In genomic region chr17:76532072-76532651, GRCh38 we compare ENCODE assay signal across 18 cellular contexts. TPM values are rescaled to one million over a fixed set of nuclear protein-coding genes. Genes with fewer than 3 reads are reported as not detected.
A peak's percentile ranks its signal among the peaks of the same experiment; 100 is the strongest.
DNase-seq lines count a peak whose midpoint lies in the region; ATAC-seq and TF ChIP-seq lines count a peak whose summit lies in the region.
"Had no signal": no experiment of that assay in that cellular context is flagged by ENCODE, and none has a peak within 500 bp of the region (broad histone marks: within the 10 kb centered on the region; RNA-seq: fewer than 3 reads in every experiment).

No MANE protein-coding gene starts in this region.

- no peaks in the 10 kb centered on the region for H3K9me3 ChIP-seq in heart right ventricle

- H3K36me3 ChIP-seq in heart right ventricle (no peaks in the 10 kb centered on the region), urinary bladder (ENCODE audit: insufficient read depth) (no peaks in the 10 kb centered on the region)

- no peak for DNase-seq in heart right ventricle
- DNase-seq in left ventricle myocardium superior = no peak
- no peak for DNase-seq in endothelial cell (ENCODE audit: low spot score)
- no peak for DNase-seq in naive thymus-derived CD8-positive, alpha-beta T cell
- DNase-seq in NOMO-1 (lab: John Stamatoyannopoulos, UW; ENCODE audit: unreplicated experiment in 2 of 2) = no peak
- no peak for DNase-seq in activated CD4-positive, alpha-beta T cell treated with anti-CD3 and anti-CD28 coated beads, Interleukin-2, amount 50 U/mL, for 4 hours
- DNase-seq: ACHN; activated naive CD8-positive, alpha-beta T cell treated with anti-CD3 and anti-CD28 coated beads for 36 hours; cortex of kidney; DMS153; H9; NCI-H2081 treated with DMSO at 0.1 percent for 48 hours; T-helper 9 cell had no signal

- peak overlapping the region; percentile 28 for H3K27ac Mint-ChIP-seq in endothelial cell (ENCODE audit: unreplicated experiment)
- H3K27ac Mint-ChIP-seq in naive thymus-derived CD8-positive, alpha-beta T cell = peak overlapping the region; percentile 59 to 95 (median 88)
- H3K27ac Mint-ChIP-seq: activated naive CD8-positive, alpha-beta T cell treated with anti-CD3 and anti-CD28 coated beads for 36 hours; H9 had no signal

- intact Hi-C loops in heart right ventricle (cut with DNase I) = no loop called here
- intact Hi-C loops in left ventricle myocardium superior (cut with micrococcal nuclease) = no loop called here

- peaks cover 11% of the 10 kb centered on the region for H3K4me1 Mint-ChIP-seq in endothelial cell (ENCODE audit: unreplicated experiment)
- H3K4me1 Mint-ChIP-seq in naive thymus-derived CD8-positive, alpha-beta T cell = peaks cover 18 to 67% (median 49%) of the 10 kb centered on the region in 4 donors

- no peak for TF ChIP-seq CTCF in heart right ventricle (IDR thresholded peaks at IDR 0.05)
- no peak for TF ChIP-seq CTCF in endothelial cell (IDR thresholded peaks at IDR 0.05; ENCODE audit: unreplicated experiment)

- peak overlapping the region; percentile 27 for H3K4me3 Mint-ChIP-seq in endothelial cell (ENCODE audit: unreplicated experiment)
- H3K4me3 Mint-ChIP-seq in naive thymus-derived CD8-positive, alpha-beta T cell = peak overlapping the region in 4 of 10 donors; percentile 0 to 69 (median 47)
- H3K4me3 Mint-ChIP-seq: activated naive CD8-positive, alpha-beta T cell treated with anti-CD3 and anti-CD28 coated beads for 36 hours; H9 had no signal

- H3K4me3 ChIP-seq in heart right ventricle (no peak overlapping the region), urinary bladder (ENCODE audit: low read depth, low read length) (no peak overlapping the region)

- POLR2A ChIA-PET in naive thymus-derived CD8-positive, alpha-beta T cell (lab: Charles Lee) = interaction anchor here (0.7 kb wide), 2 partner anchors 124 to 151 kb away, joined by 3 to 5 read pairs; no protein-coding TSS in a partner anchor

- H3K27me3 Mint-ChIP-seq in endothelial cell (ENCODE audit: unreplicated experiment) = peaks cover 11% of the 10 kb centered on the region
- peaks cover 0 to 4% (median 0%) of the 10 kb centered on the region in 5 donors for H3K27me3 Mint-ChIP-seq in naive thymus-derived CD8-positive, alpha-beta T cell

- H3K27me3 ChIP-seq in heart right ventricle = peaks cover 0 to 12% (median 0%) of the 10 kb centered on the region in 7 donors

- no peaks in the 10 kb centered on the region for H3K36me3 Mint-ChIP-seq in endothelial cell (ENCODE audit: low read depth, unreplicated experiment)
- H3K36me3 Mint-ChIP-seq in naive thymus-derived CD8-positive, alpha-beta T cell = peaks cover 0 to 2% (median 0%) of the 10 kb centered on the region in 3 donors
- H3K36me3 Mint-ChIP-seq: activated naive CD8-positive, alpha-beta T cell treated with anti-CD3 and anti-CD28 coated beads for 36 hours had no signal

- H3K4me1 ChIP-seq in heart right ventricle (peaks cover 39 to 86% (median 58%) of the 10 kb centered on the region in 9 donors), urinary bladder (ENCODE audit: insufficient read depth) (peaks cover 2% of the 10 kb centered on the region)

- ATAC-seq in heart right ventricle (no peak), left ventricle myocardium superior (no peak), HG03045 (IDR thresholded peaks at IDR 0.05; ENCODE audit: unreplicated experiment) (no peak)
- no peak for ATAC-seq in naive thymus-derived CD8-positive, alpha-beta T cell

- H3K9me3 Mint-ChIP-seq in endothelial cell (ENCODE audit: unreplicated experiment) = no peaks in the 10 kb centered on the region
- H3K9me3 Mint-ChIP-seq in naive thymus-derived CD8-positive, alpha-beta T cell = no peaks in the 10 kb centered on the region
- H3K9me3 Mint-ChIP-seq: activated naive CD8-positive, alpha-beta T cell treated with anti-CD3 and anti-CD28 coated beads for 36 hours; H9 had no signal

- WGBS in heart right ventricle, 2 donors = 74 to 79% methylated on average over 8 of the region's 8 CpGs
- WGBS in urinary bladder = 81% methylated on average over 8 of the region's 8 CpGs

- H3K27ac ChIP-seq in heart right ventricle (peak overlapping the region in 9 of 10 donors; percentile 93 to 99 (median 96)), urinary bladder (ENCODE audit: low read depth) (peak overlapping the region; percentile 95)

RNA-seq across cellular contexts. Expression of gene CYGB, which starts 5.3 kb away (rescaled TPM):
- total RNA-seq in heart right ventricle (10 to 100 TPM in 9 of 10 donors, 1 to 10 TPM in 1; 9.3 to 50.5 (median 17.9) TPM), left ventricle myocardium superior (28.0 TPM), endothelial cell (ENCODE audit: unreplicated experiment) (0.51 TPM), urinary bladder (14.4 TPM)
- polyA plus RNA-seq in heart right ventricle (10 to 100 TPM; 36.0 to 57.7 TPM), urinary bladder (68.7 TPM)
- total RNA-seq in naive thymus-derived CD8-positive, alpha-beta T cell = 1 to 10 TPM in 1 of 2 experiments, under 1 TPM in 1; 0.52 to 2.1 TPM
- 1 to 10 TPM in 1 of 3 donors, under 1 TPM in 2; 0.40 to 1.0 (median 0.53) TPM for polyA plus RNA-seq in naive thymus-derived CD8-positive, alpha-beta T cell
- total RNA-seq: activated CD8-positive, alpha-beta memory T cell treated with anti-CD3 and anti-CD28 coated beads for 36 hours had no signal

RNA-seq across cellular contexts. Expression of gene PRCD, which starts 7.7 kb away (rescaled TPM):
- total RNA-seq in heart right ventricle (1 to 10 TPM; 1.5 to 5.4 (median 2.4) TPM), left ventricle myocardium superior (4.3 TPM), endothelial cell (ENCODE audit: unreplicated experiment) (0.54 TPM), urinary bladder (7.1 TPM)
- polyA plus RNA-seq in heart right ventricle (10 to 100 TPM in 1 of 2 donors, 1 to 10 TPM in 1; 3.7 to 17.3 TPM), urinary bladder (10.6 TPM)
- total RNA-seq in naive thymus-derived CD8-positive, alpha-beta T cell = 1 to 10 TPM; 4.0 to 5.3 TPM
- polyA plus RNA-seq in naive thymus-derived CD8-positive, alpha-beta T cell = 10 to 100 TPM in 1 of 3 donors, 1 to 10 TPM in 2; 5.0 to 11.4 (median 7.1) TPM

RNA-seq across cellular contexts. Expression of gene RHBDF2, which starts 30.9 kb away (rescaled TPM):
- total RNA-seq in heart right ventricle = 10 to 100 TPM in 4 of 10 donors, 1 to 10 TPM in 6; 6.5 to 33.1 (median 7.7) TPM
- 10 to 100 TPM; 13.5 to 27.0 TPM for polyA plus RNA-seq in heart right ventricle
- 17.7 TPM for total RNA-seq in left ventricle myocardium superior
- 39.3 TPM for total RNA-seq in endothelial cell (ENCODE audit: unreplicated experiment)
- total RNA-seq in naive thymus-derived CD8-positive, alpha-beta T cell = 10 to 100 TPM; 59.4 to 62.4 TPM
- polyA plus RNA-seq in naive thymus-derived CD8-positive, alpha-beta T cell = 10 to 100 TPM in 1 of 3 donors, 1 to 10 TPM in 2; 4.8 to 10.2 (median 6.2) TPM
- 4.2 TPM for total RNA-seq in urinary bladder
- 17.2 TPM for polyA plus RNA-seq in urinary bladder

RNA-seq across cellular contexts. Expression of gene ST6GALNAC2, which starts 53.5 kb away (rescaled TPM):
- total RNA-seq in heart right ventricle (1 to 10 TPM; 3.7 to 8.4 (median 6.1) TPM), left ventricle myocardium superior (5.1 TPM), endothelial cell (ENCODE audit: unreplicated experiment) (2.2 TPM), urinary bladder (10.3 TPM)
- polyA plus RNA-seq in heart right ventricle (1 to 10 TPM; 1.5 to 4.5 TPM), urinary bladder (7.6 TPM)
- under 1 TPM in 1 of 2 experiments, not detected in 1; 0.44 TPM for total RNA-seq in naive thymus-derived CD8-positive, alpha-beta T cell
- polyA plus RNA-seq in naive thymus-derived CD8-positive, alpha-beta T cell = 1 to 10 TPM in 1 of 3 donors, not detected in 2; 1.1 TPM
- total RNA-seq: activated CD8-positive, alpha-beta memory T cell treated with anti-CD3 and anti-CD28 coated beads for 36 hours; activated naive CD8-positive, alpha-beta T cell treated with anti-CD3 and anti-CD28 coated beads for 36 hours; frontal cortex; temporal lobe had no signal
